Comparison of ENCODE assay signal across 8 cellular contexts in the genomic region with DNA sequence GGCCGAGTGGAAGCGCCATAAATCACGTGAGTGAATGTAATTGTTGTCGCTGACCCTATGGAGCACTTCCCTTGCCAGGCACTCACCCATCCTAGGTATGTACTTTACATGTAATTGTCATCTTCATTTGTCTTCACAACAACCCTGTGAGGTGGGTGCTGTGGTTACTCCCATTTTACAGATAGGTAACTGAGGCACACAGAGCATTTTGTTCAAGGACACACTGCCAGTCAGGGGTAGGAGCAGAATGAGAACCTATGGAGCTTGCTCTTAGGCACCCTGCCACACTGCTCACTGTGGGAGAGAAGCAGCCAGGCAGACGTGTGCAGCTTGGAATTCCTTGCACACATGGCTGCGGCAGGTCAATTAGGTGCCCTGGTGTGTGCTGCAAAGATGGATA. TPM values are rescaled to one million over a fixed set of nuclear protein-coding genes. Genes with fewer than 3 reads are reported as not detected.
DNase-seq lines count a peak whose midpoint lies in the region; FAIRE-seq and TF ChIP-seq lines count a peak whose summit lies in the region.

No MANE protein-coding gene starts in this region.

- peak; percentile 18 for DNase-seq in COLO668 (lab: John Stamatoyannopoulos, UW; ENCODE audit: unreplicated experiment)
- no peak for DNase-seq in endothelial cell of umbilical vein (ENCODE audit: low read depth, low spot score)
- no peak for DNase-seq in ovary
- DNase-seq in stimulated activated CD4-positive, alpha-beta T cell treated with anti-CD3 and anti-CD28 coated beads, Interleukin-15, amount 100 ng/mL, for 24 hours = no peak
- no peak for DNase-seq in RPMI8226
- DNase-seq in RCC 7860 (ENCODE audit: low spot score) = no peak
- DNase-seq in mucosa of gallbladder (ENCODE audit: low spot score) = no peak

- no peak for TF ChIP-seq EP300 in ovary (IDR thresholded peaks at IDR 0.05)

- peak overlapping the region; percentile 67 for H3K27ac ChIP-seq in OCI-LY3 (ENCODE audit: low read length)
- no peak overlapping the region for H3K27ac ChIP-seq in endothelial cell of umbilical vein (ENCODE audit: insufficient read depth, low read depth, low read length)
- H3K27ac ChIP-seq in ovary = no peak overlapping the region

- intact Hi-C loops in endothelial cell of umbilical vein (cut with micrococcal nuclease) = no loop called here
- intact Hi-C loops in ovary (cut with DNase I) = loop anchor here in 1 of 4 donors (10.0 kb wide), 1 partner anchor 398 kb away; a partner anchor contains a TSS

- H3K36me3 ChIP-seq in OCI-LY3 (replicated peaks; ENCODE audit: low read depth, low read length) (no peaks in the 10 kb centered on the region), endothelial cell of umbilical vein (ENCODE audit: control insufficient read depth in 2 of 2, extremely low read depth in 1 of 2, insufficient read depth in 2 of 2, low read length in 2 of 2) (no peaks in the 10 kb centered on the region), ovary (no peaks in the 10 kb centered on the region)

- H4K20me1 ChIP-seq in OCI-LY3 (ENCODE audit: insufficient read depth, low read length) (no peaks in the 10 kb centered on the region), endothelial cell of umbilical vein (replicated peaks; ENCODE audit: control insufficient read depth, extremely low read depth, insufficient read depth, low read length) (no peaks in the 10 kb centered on the region)

- TF ChIP-seq CTCF in OCI-LY3 (IDR thresholded peaks at IDR 0.05; ENCODE audit: low read depth, low read length) = no peak
- TF ChIP-seq CTCF in endothelial cell of umbilical vein (IDR thresholded peaks at IDR 0.05; ENCODE audit: extremely low read depth in 1 of 2, insufficient read depth in 1 of 2, low read depth in 1 of 2, low read length in 2 of 2) = no peak
- no peak for TF ChIP-seq CTCF in ovary (IDR thresholded peaks at IDR 0.05)

- 10 to 22% (median 11%) methylated on average over 6 of the region's 6 CpGs for WGBS in ovary, 3 donors

- H3K79me2 ChIP-seq in OCI-LY3 (ENCODE audit: low read length) = peaks cover 8% of the 10 kb centered on the region
- no peaks in the 10 kb centered on the region for H3K79me2 ChIP-seq in endothelial cell of umbilical vein (ENCODE audit: control insufficient read depth, insufficient read depth, low read length)

- POLR2A ChIA-PET in endothelial cell of umbilical vein (lab: Charles Lee) = no interaction called here

- H3K4me1 ChIP-seq in OCI-LY3 (ENCODE audit: low read length) = peaks cover 13% of the 10 kb centered on the region
- peaks cover 8% of the 10 kb centered on the region for H3K4me1 ChIP-seq in endothelial cell of umbilical vein (ENCODE audit: control insufficient read depth, extremely low read depth, insufficient read depth, low read length)
- peaks cover 6% of the 10 kb centered on the region for H3K4me1 ChIP-seq in ovary (ENCODE audit: insufficient read depth)

- H2AFZ ChIP-seq in OCI-LY3 (ENCODE audit: low read depth, low read length) (peak overlapping the region; percentile 89), endothelial cell of umbilical vein (ENCODE audit: low read depth, low read length) (peak overlapping the region; percentile 89)

- CTCF ChIA-PET in endothelial cell of umbilical vein (lab: Charles Lee) = no interaction called here

- H3K27me3 ChIP-seq in OCI-LY3 (ENCODE audit: low read depth, low read length) = no peaks in the 10 kb centered on the region
- no peaks in the 10 kb centered on the region for H3K27me3 ChIP-seq in endothelial cell of umbilical vein (ENCODE audit: control insufficient read depth in 2 of 2, insufficient read depth in 2 of 2, low read length in 2 of 2)
- no peaks in the 10 kb centered on the region for H3K27me3 ChIP-seq in ovary

- no TSS peak for BruUV-seq in endothelial cell of umbilical vein (replicated peaks; lab: Mats Ljungman, UMichigan)

- TF ChIP-seq POLR2A in endothelial cell of umbilical vein (IDR thresholded peaks at IDR 0.05; ENCODE audit: low read depth, low read length) (no peak), ovary (IDR thresholded peaks at IDR 0.05) (no peak)

- peak overlapping the region; percentile 93 for H3K4me3 ChIP-seq in OCI-LY3 (ENCODE audit: low read length)
- peak overlapping the region in 2 of 3 experiments; percentile 57 to 81 for H3K4me3 ChIP-seq in endothelial cell of umbilical vein (replicated peaks in 1 of 3; ENCODE audit: insufficient read depth in 1 of 3, low read depth in 1 of 3, low read length in 3 of 3)
- peak overlapping the region; percentile 61 for H3K4me3 ChIP-seq in ovary

- no peaks in the 10 kb centered on the region for H3K9me1 ChIP-seq in endothelial cell of umbilical vein (replicated peaks; ENCODE audit: control insufficient read depth, extremely low read depth, insufficient read depth, low read length)

- FAIRE-seq in endothelial cell of umbilical vein (lab: Jason Lieb, UNC) = no peak
- FAIRE-seq in RCC 7860 (lab: Jason Lieb, UNC) = no peak

- peak overlapping the region; percentile 99 for H3K4me2 ChIP-seq in OCI-LY3 (ENCODE audit: low read length)
- H3K4me2 ChIP-seq in endothelial cell of umbilical vein (ENCODE audit: insufficient read depth, low read length) = peak overlapping the region; percentile 67

- dilution Hi-C loops in endothelial cell of umbilical vein (cut with MboI; ENCODE audit: extremely low pct_ligation_motif_present, low sequenced_read_pairs) = no loop called here

- peak overlapping the region; percentile 98 for H3K9ac ChIP-seq in OCI-LY3 (ENCODE audit: low read length)
- H3K9ac ChIP-seq in endothelial cell of umbilical vein (replicated peaks; ENCODE audit: extremely low read depth, insufficient read depth, low read length) = peak overlapping the region; percentile 51

- H3K9me3 ChIP-seq in OCI-LY3 (ENCODE audit: insufficient read depth, low read length) (no peaks in the 10 kb centered on the region), endothelial cell of umbilical vein (replicated peaks; ENCODE audit: control insufficient read depth, insufficient read depth, low read length) (no peaks in the 10 kb centered on the region), ovary (no peaks in the 10 kb centered on the region)

TF ChIP-seq in endothelial cell of umbilical vein, 7 proteins besides CTCF, POLR2A, EP300 and RAD21:
- TF ChIP-seq EZH2 (IDR thresholded peaks at IDR 0.05; ENCODE audit: borderline replicate concordance, low read depth, low read length, severe bottlenecking) (no peak), JUN (IDR thresholded peaks at IDR 0.05; ENCODE audit: borderline replicate concordance, insufficient read depth, insufficient read length, low read depth) (no peak)
TF ChIP-seq in endothelial cell of umbilical vein: peak in this region for 0.

RNA-seq across cellular contexts. Expression of a gene that starts 0.8 kb away (rescaled TPM):
- total RNA-seq in endothelial cell of umbilical vein (0.31 and 0.32 TPM in 2 replicates), ovary (10 to 100 TPM in 1 of 7 donors, 1 to 10 TPM in 6; 4.7 to 17.5 (median 7.2) TPM), mucosa of gallbladder (4.1 TPM)
- polyA plus RNA-seq in endothelial cell of umbilical vein (0.07 TPM in 1 of 2 replicates, not detected in the other), ovary (1 to 10 TPM in 1 of 2 donors, under 1 TPM in 1; 1.00 to 2.5 TPM)
- 0.17 and 0.20 TPM in 2 replicates for polyA plus RNA-seq in endothelial cell of umbilical vein (2011; cell fraction: cytosol; rRNA removed)
- 0.10 and 0.24 TPM in 2 replicates for polyA plus RNA-seq in endothelial cell of umbilical vein (2011; cell fraction: nucleus; rRNA removed)
- 0.41 and 0.56 TPM in 2 replicates for polyA plus RNA-seq in endothelial cell of umbilical vein (2012)
- 0.38 and 0.39 TPM in 2 replicates for polyA minus RNA-seq in endothelial cell of umbilical vein
- not detected for polyA minus RNA-seq in endothelial cell of umbilical vein (2011; cell fraction: cytosol; rRNA and poly(A)+ RNA removed)
- polyA minus RNA-seq in endothelial cell of umbilical vein (2011; cell fraction: nucleus; rRNA and poly(A)+ RNA removed) = 0.53 and 1.0 TPM in 2 replicates

RNA-seq across cellular contexts. Expression of a gene that starts 49.4 kb away (rescaled TPM):
- total RNA-seq in endothelial cell of umbilical vein = 0.14 TPM in 1 of 2 replicates, not detected in the other
- 0.48 and 0.49 TPM in 2 replicates for polyA plus RNA-seq in endothelial cell of umbilical vein
- polyA plus RNA-seq in endothelial cell of umbilical vein (2011; cell fraction: cytosol; rRNA removed) = 0.25 and 0.31 TPM in 2 replicates
- 2.5 and 3.5 TPM in 2 replicates for polyA plus RNA-seq in endothelial cell of umbilical vein (2011; cell fraction: nucleus; rRNA removed)
- polyA plus RNA-seq in endothelial cell of umbilical vein (2012) = 1.4 and 2.0 TPM in 2 replicates
- polyA minus RNA-seq in endothelial cell of umbilical vein = 0.08 and 0.46 TPM in 2 replicates
- not detected for polyA minus RNA-seq in endothelial cell of umbilical vein (2011; cell fraction: cytosol; rRNA and poly(A)+ RNA removed)
- polyA minus RNA-seq in endothelial cell of umbilical vein (2011; cell fraction: nucleus; rRNA and poly(A)+ RNA removed) = 0.67 and 1.3 TPM in 2 replicates
- total RNA-seq in ovary = 1 to 10 TPM in 6 of 7 donors, under 1 TPM in 1; 0.36 to 3.5 (median 1.8) TPM
- polyA plus RNA-seq in ovary = 1 to 10 TPM; 1.5 to 1.9 TPM
- total RNA-seq in mucosa of gallbladder = 0.43 TPM
